Comparison of ENCODE assay signal across 8 cellular contexts in genomic region chr17:78342438-78343098, GRCh38. TPM values are rescaled to one million over a fixed set of nuclear protein-coding genes. Genes with fewer than 3 reads are reported as not detected.
DNase-seq lines count a peak whose midpoint lies in the region; ATAC-seq and TF ChIP-seq lines count a peak whose summit lies in the region.

No MANE protein-coding gene starts in this region.

- WGBS in stomach, 5 donors: 42 to 59% (median 57%) methylated on average over 23 to 26 of the region's 26 CpGs

- TF ChIP-seq CTCF in A673 (conservative IDR thresholded peaks at IDR 0.05; ENCODE audit: low read depth, low read length): no peak
- no peak for TF ChIP-seq CTCF in astrocyte of the spinal cord (IDR thresholded peaks at IDR 0.05; ENCODE audit: low read depth, low read length)
- TF ChIP-seq CTCF in stomach (IDR thresholded peaks at IDR 0.05): no peak

- H3K4me1 ChIP-seq in A673 (ENCODE audit: insufficient read depth, low read length, poor library complexity, severe bottlenecking) (peaks cover 12% of the 10 kb centered on the region), stomach (peaks cover 31 to 89% (median 52%) of the 10 kb centered on the region in 4 donors)

- H3K27me3 ChIP-seq in A673 (replicated peaks; ENCODE audit: insufficient read depth, low read depth, low read length, poor library complexity) (no peaks in the 10 kb centered on the region), stomach (no peaks in the 10 kb centered on the region)

- H3K27ac ChIP-seq in A673 (ENCODE audit: low read depth, low read length, poor library complexity, severe bottlenecking): no peak overlapping the region
- peak overlapping the region; percentile 86 to 96 (median 89) for H3K27ac ChIP-seq in stomach

- POLR2A ChIA-PET in A673 (lab: Charles Lee; ENCODE audit: low non-redundant PET): no interaction called here

- H3K4me3 ChIP-seq in A673 (ENCODE audit: low read depth, low read length, poor library complexity, severe bottlenecking) (peak overlapping the region; percentile 38), astrocyte of the spinal cord (ENCODE audit: low read depth, low read length) (no peak overlapping the region), stomach (peak overlapping the region; percentile 25 to 39 (median 34))

- DNase-seq in A673 (ENCODE audit: low spot score): no peak
- DNase-seq in astrocyte of the spinal cord (ENCODE audit: low read depth, low spot score): peak; percentile 98
- DNase-seq in iris pigment epithelial cell (ENCODE audit: low read depth): peak; percentile 87
- DNase-seq in stomach: no peak
- no peak for DNase-seq in NCI-H2227 treated with DMSO at 0.1 percent for 48 hours (lab: John Stamatoyannopoulos, UW)

- intact Hi-C loops in A673 (cut with micrococcal nuclease; ENCODE audit: unreplicated experiment) (no loop called here), stomach (cut with DNase I; ENCODE audit: low total_unique reads) (no loop called here)

- TF ChIP-seq EP300 in Ishikawa (IDR thresholded peaks at IDR 0.05; ENCODE audit: borderline replicate concordance) (no peak), stomach (IDR thresholded peaks at IDR 0.05) (no peak)

- no peak for TF ChIP-seq RAD21 in Ishikawa (IDR thresholded peaks at IDR 0.05; ENCODE audit: low read depth)

- CTCF ChIA-PET in A673 (lab: Charles Lee): no interaction called here

- ATAC-seq in HG02870 (IDR thresholded peaks at IDR 0.05; ENCODE audit: unreplicated experiment) (no peak), GM21786 (IDR thresholded peaks at IDR 0.05; ENCODE audit: unreplicated experiment) (no peak)

- in situ Hi-C loops in astrocyte of the spinal cord (cut with HindIII; ENCODE audit: low sequenced_read_pairs): no loop called here

- TF ChIP-seq POLR2A in stomach (IDR thresholded peaks at IDR 0.05): no peak

- no TSS peak for BruUV-seq in A673 (replicated peaks; lab: Mats Ljungman, UMichigan)

- H3K36me3 ChIP-seq in A673 (ENCODE audit: insufficient read depth, low read length, poor library complexity, severe bottlenecking): no peaks in the 10 kb centered on the region
- no peaks in the 10 kb centered on the region for H3K36me3 ChIP-seq in stomach

- no peaks in the 10 kb centered on the region for H3K9me3 ChIP-seq in A673 (ENCODE audit: low read depth, low read length, poor library complexity, severe bottlenecking)
- no peaks in the 10 kb centered on the region for H3K9me3 ChIP-seq in stomach

TF ChIP-seq in Ishikawa, 13 proteins besides CTCF, POLR2A, EP300 and RAD21:
- TF ChIP-seq, protein P1, sequence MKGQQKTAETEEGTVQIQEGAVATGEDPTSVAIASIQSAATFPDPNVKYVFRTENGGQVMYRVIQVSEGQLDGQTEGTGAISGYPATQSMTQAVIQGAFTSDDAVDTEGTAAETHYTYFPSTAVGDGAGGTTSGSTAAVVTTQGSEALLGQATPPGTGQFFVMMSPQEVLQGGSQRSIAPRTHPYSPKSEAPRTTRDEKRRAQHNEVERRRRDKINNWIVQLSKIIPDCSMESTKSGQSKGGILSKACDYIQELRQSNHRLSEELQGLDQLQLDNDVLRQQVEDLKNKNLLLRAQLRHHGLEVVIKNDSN (IDR thresholded peaks at IDR 0.05): no peak
- peak; percentile 57 for TF ChIP-seq NFIC (IDR thresholded peaks at IDR 0.05)
- TF ChIP-seq TCF12 (IDR thresholded peaks at IDR 0.05; ENCODE audit: low read depth): peak; percentile 53; the same call in 1 of the 2 replicates
- peak; percentile 41; the same call in 1 of the 2 replicates for TF ChIP-seq TEAD4 (IDR thresholded peaks at IDR 0.05)
- no peak for TF ChIP-seq MAX (IDR thresholded peaks at IDR 0.05)
- no peak for TF ChIP-seq ZBTB7A (IDR thresholded peaks at IDR 0.05; ENCODE audit: low read depth)
- no peak for TF ChIP-seq EGR1 (IDR thresholded peaks at IDR 0.05)

RNA-seq across cellular contexts. Expression of gene SOCS3, which starts 17.3 kb away (rescaled TPM):
- total RNA-seq in A673 (2021) (7.2 and 9.5 TPM in 2 replicates), stomach (10 to 100 TPM; 48.4 to 62.9 (median 52.2) TPM)
- polyA plus RNA-seq in stomach: 10 to 100 TPM; 18.7 to 46.9 (median 39.7) TPM

RNA-seq across cellular contexts. Expression of gene PGS1, which starts 35.9 kb away (rescaled TPM):
- total RNA-seq in A673 (2021): 42.5 and 44.2 TPM in 2 replicates
- 100 to 1,000 TPM in 2 of 5 donors, 10 to 100 TPM in 3; 27.8 to 209 (median 41.7) TPM for total RNA-seq in stomach
- 10 to 100 TPM; 11.9 to 19.1 (median 14.9) TPM for polyA plus RNA-seq in stomach

Comparison
In these comparisons a context has a peak if more than half of its experiments do, and no peak if none do; other contexts are left out.
1. DNase-seq: peak in astrocyte of the spinal cord (single experiment) and iris pigment epithelial cell (single experiment); none in A673 (single experiment), stomach (single experiment) and NCI-H2227 treated with DMSO at 0.1 percent for 48 hours (single experiment).